ENCODE assay signal across 1 cellular context in the genomic region with DNA sequence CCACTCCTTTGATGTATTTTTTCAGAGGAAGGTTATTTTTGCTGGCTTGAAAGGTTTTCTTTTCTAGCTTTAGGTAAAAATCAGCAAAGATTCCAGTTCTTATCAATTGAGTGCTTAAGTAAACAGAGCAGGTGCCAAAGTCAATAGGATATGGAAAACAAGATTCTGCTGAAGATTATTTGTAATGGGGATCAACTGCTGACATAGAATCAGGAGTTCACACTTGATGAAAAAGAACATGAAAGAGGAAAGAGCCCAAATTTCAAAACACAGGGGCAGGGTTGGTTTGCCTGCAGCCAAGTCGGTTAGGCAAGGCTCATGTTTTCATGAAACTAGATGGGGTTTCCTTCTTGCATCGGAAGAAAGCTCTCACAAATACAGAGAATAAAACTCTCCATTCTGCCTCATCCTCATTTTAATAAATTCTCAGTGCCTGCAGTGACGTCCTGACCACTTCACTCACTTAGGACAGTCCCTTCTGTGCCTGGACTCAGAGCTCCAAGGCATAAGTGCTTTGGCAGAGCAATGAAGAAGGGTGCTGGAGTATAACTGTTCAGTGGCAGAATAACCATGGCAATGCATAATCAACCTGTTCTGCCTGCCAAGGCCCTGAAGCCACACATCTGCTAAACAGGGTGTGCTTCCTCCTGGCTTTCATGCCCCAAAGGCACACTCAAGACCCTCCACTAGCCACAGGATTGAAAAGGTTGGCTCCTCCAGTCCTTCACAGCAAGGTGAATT.
TF ChIP-seq lines count a peak whose summit lies in the region.

No MANE protein-coding gene starts in this region.

TF ChIP-seq in A549, 52 proteins besides CTCF, POLR2A, EP300 and RAD21 (continued from another document):
- no peak for TF ChIP-seq ZSCAN20 (CRISPR knock-in tag; IDR thresholded peaks at IDR 0.05)
- TF ChIP-seq RNF2 (IDR thresholded peaks at IDR 0.05; ENCODE audit: borderline replicate concordance, low read depth): no peak
- TF ChIP-seq CBX8 (IDR thresholded peaks at IDR 0.05): no peak
- TF ChIP-seq, protein P1, sequence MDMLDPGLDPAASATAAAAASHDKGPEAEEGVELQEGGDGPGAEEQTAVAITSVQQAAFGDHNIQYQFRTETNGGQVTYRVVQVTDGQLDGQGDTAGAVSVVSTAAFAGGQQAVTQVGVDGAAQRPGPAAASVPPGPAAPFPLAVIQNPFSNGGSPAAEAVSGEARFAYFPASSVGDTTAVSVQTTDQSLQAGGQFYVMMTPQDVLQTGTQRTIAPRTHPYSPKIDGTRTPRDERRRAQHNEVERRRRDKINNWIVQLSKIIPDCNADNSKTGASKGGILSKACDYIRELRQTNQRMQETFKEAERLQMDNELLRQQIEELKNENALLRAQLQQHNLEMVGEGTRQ (IDR thresholded peaks at IDR 0.05): no peak
- TF ChIP-seq NFE2L2 (conservative IDR thresholded peaks at IDR 0.05; ENCODE audit: low read length): no peak
- TF ChIP-seq NR3C1 (IDR thresholded peaks at IDR 0.05): no peak
- no peak for TF ChIP-seq MAZ (IDR thresholded peaks at IDR 0.05; ENCODE audit: borderline replicate concordance, low read depth, low read length)
- TF ChIP-seq, protein P2, sequence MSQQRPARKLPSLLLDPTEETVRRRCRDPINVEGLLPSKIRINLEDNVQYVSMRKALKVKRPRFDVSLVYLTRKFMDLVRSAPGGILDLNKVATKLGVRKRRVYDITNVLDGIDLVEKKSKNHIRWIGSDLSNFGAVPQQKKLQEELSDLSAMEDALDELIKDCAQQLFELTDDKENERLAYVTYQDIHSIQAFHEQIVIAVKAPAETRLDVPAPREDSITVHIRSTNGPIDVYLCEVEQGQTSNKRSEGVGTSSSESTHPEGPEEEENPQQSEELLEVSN (IDR thresholded peaks at IDR 0.05; ENCODE audit: borderline replicate concordance, low read depth): no peak
- no peak for TF ChIP-seq TFCP2L1 (CRISPR knock-in tag; IDR thresholded peaks at IDR 0.05)
- no peak for TF ChIP-seq CHD2 (IDR thresholded peaks at IDR 0.05; ENCODE audit: low read length, partially characterized antibody)
- no peak for TF ChIP-seq HEYL (CRISPR knock-in tag; IDR thresholded peaks at IDR 0.05)
- TF ChIP-seq ZFP36 (IDR thresholded peaks at IDR 0.05; ENCODE audit: borderline replicate concordance, partially characterized antibody): no peak
- TF ChIP-seq CHD4 (IDR thresholded peaks at IDR 0.05; ENCODE audit: borderline replicate concordance): no peak
- TF ChIP-seq KDM5A (IDR thresholded peaks at IDR 0.05): no peak
